In the genomic region with DNA sequence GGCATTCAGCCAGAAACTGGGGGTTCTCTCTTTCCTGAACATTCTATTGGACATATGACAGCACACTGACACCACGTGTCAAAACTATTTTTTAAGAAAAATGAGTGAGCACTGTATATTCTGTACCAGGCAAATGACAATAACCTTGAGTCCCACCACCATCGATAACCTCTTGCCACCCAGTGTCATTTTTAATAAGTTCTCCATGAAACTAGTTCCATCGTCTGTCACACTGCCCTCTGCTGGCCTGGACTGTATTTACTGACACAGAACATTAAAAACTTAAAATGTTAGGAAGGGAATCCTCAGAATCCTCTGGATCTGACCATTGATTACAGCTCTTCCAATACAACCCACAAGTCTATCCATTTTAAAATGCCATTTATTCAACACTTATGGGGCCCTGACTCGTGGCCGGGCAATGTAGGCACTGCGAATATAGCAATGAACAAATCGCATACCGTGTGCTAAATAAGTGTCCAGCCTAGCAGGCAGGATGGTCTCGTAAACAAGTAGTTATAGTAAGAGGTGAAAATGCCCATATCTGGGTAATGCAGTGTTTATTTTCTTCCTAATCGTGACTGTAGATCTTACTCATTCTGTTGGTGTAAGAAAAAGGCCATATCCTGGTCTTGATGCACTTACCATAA, we compare ENCODE assay signal across 1 cellular context.
TF ChIP-seq lines count a peak whose summit lies in the region.

No MANE protein-coding gene starts in this region.

TF ChIP-seq in GM23338, 12 proteins besides CTCF, POLR2A, EP300 and RAD21 (continued from another document):
- TF ChIP-seq, protein P1, sequence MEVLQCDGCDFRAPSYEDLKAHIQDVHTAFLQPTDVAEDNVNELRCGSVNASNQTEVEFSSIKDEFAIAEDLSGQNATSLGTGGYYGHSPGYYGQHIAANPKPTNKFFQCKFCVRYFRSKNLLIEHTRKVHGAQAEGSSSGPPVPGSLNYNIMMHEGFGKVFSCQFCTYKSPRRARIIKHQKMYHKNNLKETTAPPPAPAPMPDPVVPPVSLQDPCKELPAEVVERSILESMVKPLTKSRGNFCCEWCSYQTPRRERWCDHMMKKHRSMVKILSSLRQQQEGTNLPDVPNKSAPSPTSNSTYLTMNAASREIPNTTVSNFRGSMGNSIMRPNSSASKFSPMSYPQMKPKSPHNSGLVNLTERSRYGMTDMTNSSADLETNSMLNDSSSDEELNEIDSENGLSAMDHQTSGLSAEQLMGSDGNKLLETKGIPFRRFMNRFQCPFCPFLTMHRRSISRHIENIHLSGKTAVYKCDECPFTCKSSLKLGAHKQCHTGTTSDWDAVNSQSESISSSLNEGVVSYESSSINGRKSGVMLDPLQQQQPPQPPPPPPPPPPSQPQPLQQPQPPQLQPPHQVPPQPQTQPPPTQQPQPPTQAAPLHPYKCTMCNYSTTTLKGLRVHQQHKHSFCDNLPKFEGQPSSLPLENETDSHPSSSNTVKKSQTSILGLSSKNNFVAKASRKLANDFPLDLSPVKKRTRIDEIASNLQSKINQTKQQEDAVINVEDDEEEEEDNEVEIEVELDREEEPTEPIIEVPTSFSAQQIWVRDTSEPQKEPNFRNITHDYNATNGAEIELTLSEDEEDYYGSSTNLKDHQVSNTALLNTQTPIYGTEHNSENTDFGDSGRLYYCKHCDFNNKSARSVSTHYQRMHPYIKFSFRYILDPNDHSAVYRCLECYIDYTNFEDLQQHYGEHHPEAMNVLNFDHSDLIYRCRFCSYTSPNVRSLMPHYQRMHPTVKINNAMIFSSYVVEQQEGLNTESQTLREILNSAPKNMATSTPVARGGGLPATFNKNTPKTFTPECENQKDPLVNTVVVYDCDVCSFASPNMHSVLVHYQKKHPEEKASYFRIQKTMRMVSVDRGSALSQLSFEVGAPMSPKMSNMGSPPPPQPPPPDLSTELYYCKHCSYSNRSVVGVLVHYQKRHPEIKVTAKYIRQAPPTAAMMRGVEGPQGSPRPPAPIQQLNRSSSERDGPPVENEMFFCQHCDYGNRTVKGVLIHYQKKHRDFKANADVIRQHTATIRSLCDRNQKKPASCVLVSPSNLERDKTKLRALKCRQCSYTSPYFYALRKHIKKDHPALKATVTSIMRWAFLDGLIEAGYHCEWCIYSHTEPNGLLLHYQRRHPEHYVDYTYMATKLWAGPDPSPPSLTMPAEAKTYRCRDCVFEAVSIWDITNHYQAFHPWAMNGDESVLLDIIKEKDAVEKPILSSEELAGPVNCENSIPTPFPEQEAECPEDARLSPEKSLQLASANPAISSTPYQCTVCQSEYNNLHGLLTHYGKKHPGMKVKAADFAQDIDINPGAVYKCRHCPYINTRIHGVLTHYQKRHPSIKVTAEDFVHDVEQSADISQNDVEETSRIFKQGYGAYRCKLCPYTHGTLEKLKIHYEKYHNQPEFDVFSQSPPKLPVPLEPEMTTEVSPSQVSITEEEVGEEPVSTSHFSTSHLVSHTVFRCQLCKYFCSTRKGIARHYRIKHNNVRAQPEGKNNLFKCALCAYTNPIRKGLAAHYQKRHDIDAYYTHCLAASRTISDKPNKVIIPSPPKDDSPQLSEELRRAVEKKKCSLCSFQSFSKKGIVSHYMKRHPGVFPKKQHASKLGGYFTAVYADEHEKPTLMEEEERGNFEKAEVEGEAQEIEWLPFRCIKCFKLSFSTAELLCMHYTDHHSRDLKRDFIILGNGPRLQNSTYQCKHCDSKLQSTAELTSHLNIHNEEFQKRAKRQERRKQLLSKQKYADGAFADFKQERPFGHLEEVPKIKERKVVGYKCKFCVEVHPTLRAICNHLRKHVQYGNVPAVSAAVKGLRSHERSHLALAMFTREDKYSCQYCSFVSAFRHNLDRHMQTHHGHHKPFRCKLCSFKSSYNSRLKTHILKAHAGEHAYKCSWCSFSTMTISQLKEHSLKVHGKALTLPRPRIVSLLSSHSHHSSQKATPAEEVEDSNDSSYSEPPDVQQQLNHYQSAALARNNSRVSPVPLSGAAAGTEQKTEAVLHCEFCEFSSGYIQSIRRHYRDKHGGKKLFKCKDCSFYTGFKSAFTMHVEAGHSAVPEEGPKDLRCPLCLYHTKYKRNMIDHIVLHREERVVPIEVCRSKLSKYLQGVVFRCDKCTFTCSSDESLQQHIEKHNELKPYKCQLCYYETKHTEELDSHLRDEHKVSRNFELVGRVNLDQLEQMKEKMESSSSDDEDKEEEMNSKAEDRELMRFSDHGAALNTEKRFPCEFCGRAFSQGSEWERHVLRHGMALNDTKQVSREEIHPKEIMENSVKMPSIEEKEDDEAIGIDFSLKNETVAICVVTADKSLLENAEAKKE (CRISPR knock-in tag; IDR thresholded peaks at IDR 0.05), result no peak
- TF ChIP-seq POLR2AphosphoS5 (IDR thresholded peaks at IDR 0.05; ENCODE audit: low read depth), result no peak
- TF ChIP-seq EZH2 (IDR thresholded peaks at IDR 0.05; ENCODE audit: low read depth, unreplicated experiment), result no peak
- TF ChIP-seq NANOG (IDR thresholded peaks at IDR 0.05; ENCODE audit: borderline replicate concordance), result no peak
